9 cellular contexts compared by ENCODE assay signal in genomic region chr9:77827104-77827784, GRCh38.
DNase-seq lines count a peak whose midpoint lies in the region; ATAC-seq and TF ChIP-seq lines count a peak whose summit lies in the region.
"Had no signal": no experiment of that assay in that cellular context is flagged by ENCODE, and none has a peak within 500 bp of the region (broad histone marks: within the 10 kb centered on the region; RNA-seq: fewer than 3 reads in every experiment).

No MANE protein-coding gene starts in this region.

- DNase-seq in GM13976 (ENCODE audit: low spot score) (peak; percentile 56), RPMI7951 (ENCODE audit: low read depth) (peak; percentile 21), myocyte (ENCODE audit: low read depth) (peak; percentile 26), posterior vena cava (ENCODE audit: low spot score) (no peak)
- DNase-seq: NCI-H1417, Right ventricle myocardium superior had no signal

- TF ChIP-seq CTCF in GM13976 (IDR thresholded peaks at IDR 0.05; ENCODE audit: borderline replicate concordance, control extremely low read depth, extremely low read depth, insufficient read depth, missing control alignments) = no peak

- intact Hi-C loops in posterior vena cava (cut with DNase I) = no loop called here

- in situ Hi-C loops in GM13976 (cut with MboI; ENCODE audit: low sequenced_read_pairs, unreplicated experiment) = no loop called here

- ATAC-seq in GM21825 (IDR thresholded peaks at IDR 0.05; ENCODE audit: unreplicated experiment) = peak; percentile 63
- ATAC-seq in GM19397 (IDR thresholded peaks at IDR 0.05; ENCODE audit: unreplicated experiment) = no peak
- ATAC-seq in HG03280 (IDR thresholded peaks at IDR 0.05; ENCODE audit: unreplicated experiment) = no peak
